Comparison of ENCODE assay signal across 13 cellular contexts in genomic region chr16:58451945-58452401, GRCh38. TPM values are rescaled to one million over a fixed set of nuclear protein-coding genes. Genes with fewer than 3 reads are reported as not detected.
DNase-seq lines count a peak whose midpoint lies in the region; ATAC-seq and TF ChIP-seq lines count a peak whose summit lies in the region.
"Had no signal": no experiment of that assay in that cellular context is flagged by ENCODE, and none has a peak within 500 bp of the region (broad histone marks: within the 10 kb centered on the region; RNA-seq: fewer than 3 reads in every experiment).

No MANE protein-coding gene starts in this region.

- H3K27me3 ChIP-seq in MG63 (peaks cover 4% of the 10 kb centered on the region), lung (ENCODE audit: control insufficient read depth, insufficient read depth) (no peaks in the 10 kb centered on the region)

- peak overlapping the region in 1 of 2 donors; percentile 58 for H3K27ac ChIP-seq in lung (ENCODE audit: low read depth in 1 of 2, low read length in 1 of 2)

- no peak overlapping the region for H3K4me3 ChIP-seq in MG63
- no peak overlapping the region for H3K4me3 ChIP-seq in choroid plexus epithelial cell (ENCODE audit: low read depth, low read length)
- no peak overlapping the region for H3K4me3 ChIP-seq in lung

- peak; percentile 66 for DNase-seq in Daoy (ENCODE audit: low read depth)
- DNase-seq in MG63: peak; percentile 55
- peak; percentile 22 for DNase-seq in choroid plexus epithelial cell (ENCODE audit: low read depth)
- DNase-seq in lung (ENCODE audit: low spot score): no peak
- DNase-seq in pons (ENCODE audit: low spot score): no peak
- no peak for DNase-seq in DMS153 (lab: John Stamatoyannopoulos, UW)
- DNase-seq in occipital lobe (lab: John Stamatoyannopoulos, UW): no peak
- DNase-seq: activated CD4-positive, alpha-beta T cell treated with anti-CD3 and anti-CD28 coated beads, Interleukin-2, amount 10 ng/mL, durations not matched to agents 7 days and 5 days; effector CD8-positive, alpha-beta T cell; immature natural killer cell; stimulated activated naive CD8-positive, alpha-beta T cell treated with anti-CD3 and anti-CD28 coated beads, Interleukin-15, Interleukin-2, amounts not matched to agents 100 U/mL and 50 U/mL, for 24 hours had no signal

- WGBS in lung, 2 donors: 95 to 96% methylated on average over 1 of the region's 1 CpG

- TF ChIP-seq CTCF in choroid plexus epithelial cell (conservative IDR thresholded peaks at IDR 0.05; ENCODE audit: low read depth, low read length) (no peak), lung (IDR thresholded peaks at IDR 0.05; ENCODE audit: control extremely low read depth, extremely low read depth) (no peak)

- ATAC-seq in lung (ENCODE audit: insufficient read depth, low FRiP score) (peak; percentile 43), HG02798 (IDR thresholded peaks at IDR 0.05; ENCODE audit: poor library complexity, unreplicated experiment) (no peak)
- ATAC-seq: natural killer cell treated with Interleukin-12 subunit alpha and Interleukin-12 subunit beta and Interleukin-15 and Interleukin-18, amount 100 ng/mL, for 72 hours; stimulated activated naive CD8-positive, alpha-beta T cell treated with anti-CD3 and anti-CD28 coated beads, Interleukin-15, Interleukin-2, amounts not matched to agents 100 U/mL and 50 U/mL, for 24 hours had no signal

- H3K9me3 ChIP-seq in MG63 (no peaks in the 10 kb centered on the region), lung (ENCODE audit: control insufficient read depth in 2 of 2, insufficient read depth in 1 of 2, low read length in 1 of 2) (peaks cover 0 to 1% of the 10 kb centered on the region in 2 donors)

- no peaks in the 10 kb centered on the region for H3K36me3 ChIP-seq in MG63
- no peaks in the 10 kb centered on the region for H3K36me3 ChIP-seq in lung (ENCODE audit: control insufficient read depth in 2 of 2, insufficient read depth in 2 of 2, low read length in 2 of 2)

- peaks cover 0 to 3% of the 10 kb centered on the region in 2 donors for H3K4me1 ChIP-seq in lung (ENCODE audit: control insufficient read depth in 2 of 2, insufficient read depth in 2 of 2, low read length in 2 of 2)

RNA-seq across cellular contexts. Expression of gene NDRG4, which starts 48.0 kb away (rescaled TPM):
- 5.7 and 15.9 TPM in 2 replicates for total RNA-seq in Daoy (2014; rRNA removed; shearing (Covaris generic))
- 6.7 and 9.9 TPM in 2 replicates for total RNA-seq in MG63 (2014; rRNA removed; shearing (Covaris generic); ENCODE audit: low replicate concordance)
- 10 to 100 TPM; 10.7 to 18.7 TPM for total RNA-seq in lung
- 10 to 100 TPM in 1 of 2 donors, 1 to 10 TPM in 1; 5.3 to 17.8 TPM for polyA plus RNA-seq in lung
- total RNA-seq in occipital lobe: 217 TPM

RNA-seq across cellular contexts. Expression of gene GINS3, which starts 59.7 kb away (rescaled TPM):
- total RNA-seq in Daoy (2014; rRNA removed; shearing (Covaris generic)): 17.7 and 18.6 TPM in 2 replicates
- total RNA-seq in MG63 (2014; rRNA removed; shearing (Covaris generic); ENCODE audit: low replicate concordance): 20.7 and 24.3 TPM in 2 replicates
- 1 to 10 TPM; 3.8 to 5.1 TPM for total RNA-seq in lung
- polyA plus RNA-seq in lung: 1 to 10 TPM; 2.7 to 3.1 TPM
- total RNA-seq in occipital lobe: 2.3 TPM

Comparison
In these comparisons a context has a peak if more than half of its experiments do, and no peak if none do; other contexts are left out.
1. DNase-seq: peak in Daoy (single experiment), MG63 (single experiment) and choroid plexus epithelial cell (single experiment); none in lung (single experiment), pons (single experiment), DMS153 (single experiment) and occipital lobe (single experiment).
2. RNA of gene NDRG4, which starts 48.0 kb away (total RNA-seq): 217 TPM in occipital lobe (single experiment); 10.7 to 18.7 TPM in lung, 6.7 to 9.9 TPM in MG63 and 5.7 to 15.9 TPM in Daoy; every median in the first group is over 10 times any median in the second.